Comparison of ENCODE assay signal across 21 cellular contexts in the genomic region with DNA sequence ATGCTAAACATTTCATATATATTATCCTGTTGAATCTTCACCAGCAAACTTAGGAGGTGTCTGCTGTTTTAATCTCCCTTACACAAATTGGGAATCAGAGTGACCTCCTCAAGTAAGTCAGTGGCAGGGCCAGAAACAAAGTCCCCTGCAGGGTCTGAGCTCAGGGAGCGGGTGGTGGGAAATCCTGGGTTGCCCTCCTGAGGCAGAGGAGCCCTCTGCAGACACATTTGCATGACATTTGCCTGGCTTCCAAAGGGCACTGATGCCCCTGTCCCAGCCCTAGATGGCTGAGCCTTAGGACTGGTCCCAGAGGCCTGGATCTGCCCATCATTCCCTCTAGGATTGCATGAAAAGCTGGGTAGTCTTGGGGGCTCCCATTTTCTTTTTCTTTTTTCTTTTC. TPM values are rescaled to one million over a fixed set of nuclear protein-coding genes. Genes with fewer than 3 reads are reported as not detected.
"Had no signal": no experiment of that assay in that cellular context is flagged by ENCODE, and none has a peak within 500 bp of the region (broad histone marks: within the 10 kb centered on the region; RNA-seq: fewer than 3 reads in every experiment).

No MANE protein-coding gene starts in this region.

- H3K4me3 Mint-ChIP-seq: effector memory CD8-positive, alpha-beta T cell; naive thymus-derived CD8-positive, alpha-beta T cell; neural crest cell; stimulated activated memory B cell treated with anti-CD40 and anti-IgM and Interleukin-4, amounts not matched to agents 10 μg/mL and 1 μg/mL and 100 μg/mL, for 72 hours; stimulated activated naive CD8-positive, alpha-beta T cell treated with anti-CD3 and anti-CD28 coated beads, Interleukin-15, Interleukin-2, amounts not matched to agents 100 ng/mL and 50 ng/mL, for 24 hours had no signal

- H3K27me3 Mint-ChIP-seq: effector memory CD8-positive, alpha-beta T cell; naive thymus-derived CD8-positive, alpha-beta T cell; stimulated activated naive CD8-positive, alpha-beta T cell treated with anti-CD3 and anti-CD28 coated beads, Interleukin-15, Interleukin-2, amounts not matched to agents 100 ng/mL and 50 ng/mL, for 24 hours had no signal

- H3K36me3 Mint-ChIP-seq: naive thymus-derived CD8-positive, alpha-beta T cell; stimulated activated memory B cell treated with anti-CD40 and anti-IgM and Interleukin-4, amounts not matched to agents 10 μg/mL and 1 μg/mL and 100 μg/mL, for 72 hours had no signal

- H3K9me3 Mint-ChIP-seq: effector memory CD8-positive, alpha-beta T cell; naive thymus-derived CD8-positive, alpha-beta T cell; neural crest cell; stimulated activated memory B cell treated with anti-CD40 and anti-IgM and Interleukin-4, amounts not matched to agents 10 μg/mL and 1 μg/mL and 100 μg/mL, for 72 hours; stimulated activated naive CD8-positive, alpha-beta T cell treated with anti-CD3 and anti-CD28 coated beads, Interleukin-15, Interleukin-2, amounts not matched to agents 100 ng/mL and 50 ng/mL, for 24 hours had no signal

- DNase-seq: cerebellar nuclear complex; cortex of kidney; effector memory CD8-positive, alpha-beta T cell; kidney; left lung; lower lobe of right lung; sigmoid colon; stimulated activated CD4-positive, alpha-beta T cell treated with anti-CD3 and anti-CD28 coated beads, Interleukin-4, amount 100 ng/mL, for 4 hours; upper lobe of left lung had no signal

- H3K4me3 ChIP-seq: hepatocyte, left lung, lower lobe of right lung, sigmoid colon, thoracic aorta, tibial nerve, upper lobe of left lung had no signal

- H3K27ac ChIP-seq: hepatocyte, left lung, lower lobe of right lung, neutrophil, sigmoid colon, thoracic aorta, tibial nerve, upper lobe of left lung had no signal

- H3K36me3 ChIP-seq: left lung, lower lobe of right lung, neutrophil, sigmoid colon, thoracic aorta, tibial nerve, upper lobe of left lung had no signal

- H3K9me3 ChIP-seq: left lung, lower lobe of right lung, neutrophil, sigmoid colon, thoracic aorta, tibial nerve, upper lobe of left lung had no signal

- H3K4me1 Mint-ChIP-seq: naive thymus-derived CD8-positive, alpha-beta T cell; stimulated activated memory B cell treated with anti-CD40 and anti-IgM and Interleukin-4, amounts not matched to agents 10 μg/mL and 1 μg/mL and 100 μg/mL, for 72 hours had no signal

- ATAC-seq: effector memory CD8-positive, alpha-beta T cell; left lung; lower lobe of right lung; naive thymus-derived CD8-positive, alpha-beta T cell; stimulated activated memory B cell treated with anti-CD40 and anti-IgM and Interleukin-4, amounts not matched to agents 10 μg/mL and 1 μg/mL and 100 μg/mL, for 72 hours had no signal

- H3K27me3 ChIP-seq: hepatocyte, left lung, neutrophil, sigmoid colon, tibial nerve, upper lobe of left lung had no signal

- H3K27ac Mint-ChIP-seq: progenitor cell of endocrine pancreas; stimulated activated memory B cell treated with anti-CD40 and anti-IgM and Interleukin-4, amounts not matched to agents 10 μg/mL and 1 μg/mL and 100 μg/mL, for 72 hours; stimulated activated naive CD8-positive, alpha-beta T cell treated with anti-CD3 and anti-CD28 coated beads, Interleukin-15, Interleukin-2, amounts not matched to agents 100 ng/mL and 50 ng/mL, for 24 hours had no signal

RNA-seq across cellular contexts. Expression of gene INPP5J, which starts 2.1 kb away (rescaled TPM):
- total RNA-seq: skeletal muscle tissue had no signal
- polyA plus RNA-seq: naive thymus-derived CD8-positive, alpha-beta T cell had no signal

RNA-seq across cellular contexts. Expression of gene PLA2G3, which starts 19.7 kb away (rescaled TPM):
- total RNA-seq: kidney; mesenteric fat pad; naive thymus-derived CD8-positive, alpha-beta T cell; omental fat pad; sigmoid colon; skeletal muscle tissue; thoracic aorta; tibial nerve had no signal
- polyA plus RNA-seq: naive thymus-derived CD8-positive, alpha-beta T cell had no signal
